Comparison of ENCODE assay signal across 8 cellular contexts in the genomic region with DNA sequence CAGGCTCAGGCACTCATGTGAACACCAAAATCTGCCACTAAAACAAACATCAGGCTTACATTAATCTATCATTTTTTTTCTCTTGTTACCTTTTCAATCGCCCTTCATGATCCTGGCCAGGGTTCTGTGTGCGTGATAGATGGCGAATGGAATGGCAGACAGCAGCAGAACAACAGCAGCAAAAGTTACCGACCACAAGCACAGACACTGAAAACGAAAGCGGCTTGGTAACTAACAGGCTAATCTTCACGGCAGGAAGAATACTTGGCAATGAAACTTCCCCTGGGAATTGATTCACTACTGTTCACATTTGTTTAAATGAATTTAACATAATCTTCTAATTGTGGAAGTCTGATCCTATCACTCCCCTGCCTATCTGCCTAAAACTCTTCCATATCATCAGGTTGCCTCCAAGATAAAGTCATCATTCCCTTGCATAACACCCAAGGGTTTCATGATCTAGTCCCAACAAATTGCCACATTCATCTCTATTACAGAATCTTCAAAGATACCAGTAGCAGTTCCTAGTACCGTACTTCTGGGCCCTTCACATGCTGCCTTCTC. TPM values are rescaled to one million over a fixed set of nuclear protein-coding genes. Genes with fewer than 3 reads are reported as not detected.
A peak's percentile ranks its signal among the peaks of the same experiment; 100 is the strongest.
DNase-seq lines count a peak whose midpoint lies in the region; ATAC-seq, FAIRE-seq and TF ChIP-seq lines count a peak whose summit lies in the region.

No MANE protein-coding gene starts in this region.

- no peak for ATAC-seq in GM21717 (IDR thresholded peaks at IDR 0.05; ENCODE audit: unreplicated experiment)

- peak overlapping the region; percentile 98 for H3K9ac ChIP-seq in endothelial cell of umbilical vein (replicated peaks; ENCODE audit: extremely low read depth, insufficient read depth, low read length)

- H4K20me1 ChIP-seq in endothelial cell of umbilical vein (replicated peaks; ENCODE audit: control insufficient read depth, extremely low read depth, insufficient read depth, low read length) = no peaks in the 10 kb centered on the region

- CTCF ChIA-PET in endothelial cell of umbilical vein (lab: Charles Lee) = interaction anchor here (0.9 to 1.3 kb wide), 6 partner anchors 14 to 29 kb away, joined by 3 to 12 read pairs (median 4); partner anchors contain the start of gene PTPRK

- intact Hi-C loops in endothelial cell of umbilical vein (cut with micrococcal nuclease) = loop anchor here (1.0 kb wide), 3 partner anchors 8 to 28 kb away; no protein-coding TSS in a partner anchor
- intact Hi-C loops in lower leg skin (cut with DNase I; ENCODE audit: low total_unique reads) = no loop called here

- TF ChIP-seq CTCF in endothelial cell of umbilical vein (IDR thresholded peaks at IDR 0.05; ENCODE audit: extremely low read depth in 1 of 2, insufficient read depth in 1 of 2, low read depth in 1 of 2, low read length in 2 of 2) (no peak), nephron progenitor cell (IDR thresholded peaks at IDR 0.05) (no peak), lower leg skin (IDR thresholded peaks at IDR 0.05) (no peak)

- peak overlapping the region; percentile 18 to 86 (median 51) for H3K4me3 ChIP-seq in endothelial cell of umbilical vein (replicated peaks in 1 of 3; ENCODE audit: insufficient read depth in 1 of 3, low read depth in 1 of 3, low read length in 3 of 3)
- H3K4me3 ChIP-seq in lower leg skin (ENCODE audit: low read depth, poor library complexity, severe bottlenecking) = no peak overlapping the region

- no peak for FAIRE-seq in endothelial cell of umbilical vein (lab: Jason Lieb, UNC)

- dilution Hi-C loops in endothelial cell of umbilical vein (cut with MboI; ENCODE audit: extremely low pct_ligation_motif_present, low sequenced_read_pairs) = no loop called here

- POLR2A ChIA-PET in endothelial cell of umbilical vein (lab: Charles Lee) = interaction anchor here (1.0 kb wide), 1 partner anchor 25 kb away, joined by 3 read pairs; no protein-coding TSS in a partner anchor

- peak overlapping the region; percentile 36 for H2AFZ ChIP-seq in endothelial cell of umbilical vein (ENCODE audit: low read depth, low read length)

- peaks cover 34% of the 10 kb centered on the region for H3K4me1 ChIP-seq in endothelial cell of umbilical vein (ENCODE audit: control insufficient read depth, extremely low read depth, insufficient read depth, low read length)

- no peaks in the 10 kb centered on the region for H3K27me3 ChIP-seq in endothelial cell of umbilical vein (ENCODE audit: control insufficient read depth in 2 of 2, insufficient read depth in 2 of 2, low read length in 2 of 2)

- H3K27ac ChIP-seq in endothelial cell of umbilical vein (ENCODE audit: insufficient read depth, low read depth, low read length) = peak overlapping the region; percentile 99

- WGBS in lower leg skin, 2 donors = 34 to 41% methylated on average over 8 of the region's 8 CpGs

- no peak for DNase-seq in activated naive CD4-positive, alpha-beta T cell treated with anti-CD3 and anti-CD28 coated beads, Interleukin-2, amount 50 U/mL, for 16 hours
- DNase-seq in NCI-H446 treated with DMSO at 0.1 percent for 48 hours (lab: John Stamatoyannopoulos, UW) = peak; percentile 62
- peak; percentile 79 for DNase-seq in endothelial cell of umbilical vein (ENCODE audit: low read depth, low spot score)
- no peak for DNase-seq in nephron progenitor cell
- no peak for DNase-seq in lower leg skin (ENCODE audit: low spot score in 2 of 2)
- no peak for DNase-seq in NCI-H524 (lab: John Stamatoyannopoulos, UW)

- peak overlapping the region; percentile 99 for H3K4me2 ChIP-seq in endothelial cell of umbilical vein (ENCODE audit: insufficient read depth, low read length)

- peaks cover 57% of the 10 kb centered on the region for H3K79me2 ChIP-seq in endothelial cell of umbilical vein (ENCODE audit: control insufficient read depth, insufficient read depth, low read length)

- H3K27me3 Mint-ChIP-seq in activated naive CD4-positive, alpha-beta T cell treated with anti-CD3 and anti-CD28 coated beads, Interleukin-2, amount 50 U/mL, for 24 hours = peaks cover 1% of the 10 kb centered on the region
- no peaks in the 10 kb centered on the region for H3K27me3 Mint-ChIP-seq in nephron progenitor cell (ENCODE audit: low read depth, poor library complexity)

- H3K36me3 ChIP-seq in endothelial cell of umbilical vein (ENCODE audit: control insufficient read depth in 2 of 2, extremely low read depth in 1 of 2, insufficient read depth in 2 of 2, low read length in 2 of 2) = no peaks in the 10 kb centered on the region

- no peaks in the 10 kb centered on the region for H3K4me1 Mint-ChIP-seq in activated naive CD4-positive, alpha-beta T cell treated with anti-CD3 and anti-CD28 coated beads, Interleukin-2, amount 50 U/mL, for 24 hours
- H3K4me1 Mint-ChIP-seq in nephron progenitor cell = peaks cover 45% of the 10 kb centered on the region

- H3K9me3 Mint-ChIP-seq in activated naive CD4-positive, alpha-beta T cell treated with anti-CD3 and anti-CD28 coated beads, Interleukin-2, amount 50 U/mL, for 24 hours = no peaks in the 10 kb centered on the region
- peaks cover 3% of the 10 kb centered on the region for H3K9me3 Mint-ChIP-seq in nephron progenitor cell

- no peak overlapping the region for H3K27ac Mint-ChIP-seq in activated naive CD4-positive, alpha-beta T cell treated with anti-CD3 and anti-CD28 coated beads, Interleukin-2, amount 50 U/mL, for 24 hours
- peak overlapping the region; percentile 41 for H3K27ac Mint-ChIP-seq in nephron progenitor cell

- no peaks in the 10 kb centered on the region for H3K36me3 Mint-ChIP-seq in activated naive CD4-positive, alpha-beta T cell treated with anti-CD3 and anti-CD28 coated beads, Interleukin-2, amount 50 U/mL, for 24 hours
- H3K36me3 Mint-ChIP-seq in nephron progenitor cell (ENCODE audit: low read depth) = peaks cover 27% of the 10 kb centered on the region

- no peaks in the 10 kb centered on the region for H3K9me1 ChIP-seq in endothelial cell of umbilical vein (replicated peaks; ENCODE audit: control insufficient read depth, extremely low read depth, insufficient read depth, low read length)

- TF ChIP-seq POLR2A in endothelial cell of umbilical vein (IDR thresholded peaks at IDR 0.05; ENCODE audit: low read depth, low read length) = peak; percentile 5
- TF ChIP-seq POLR2A in lower leg skin (IDR thresholded peaks at IDR 0.05) = no peak

- TSS peak; percentile 94 for BruUV-seq in endothelial cell of umbilical vein (replicated peaks; lab: Mats Ljungman, UMichigan)

- H3K4me3 Mint-ChIP-seq in activated naive CD4-positive, alpha-beta T cell treated with anti-CD3 and anti-CD28 coated beads, Interleukin-2, amount 50 U/mL, for 24 hours = peak overlapping the region; percentile 15
- no peak overlapping the region for H3K4me3 Mint-ChIP-seq in nephron progenitor cell

- H3K9me3 ChIP-seq in endothelial cell of umbilical vein (replicated peaks; ENCODE audit: control insufficient read depth, insufficient read depth, low read length) = no peaks in the 10 kb centered on the region

TF ChIP-seq in endothelial cell of umbilical vein, 7 proteins besides CTCF, POLR2A, EP300 and RAD21:
- peak; percentile 24 for TF ChIP-seq POLR2AphosphoS5 (IDR thresholded peaks at IDR 0.05; ENCODE audit: insufficient read depth, low read depth, low read length)
- TF ChIP-seq EZH2 (IDR thresholded peaks at IDR 0.05; ENCODE audit: borderline replicate concordance, low read depth, low read length, severe bottlenecking) = no peak
- TF ChIP-seq JUN (IDR thresholded peaks at IDR 0.05; ENCODE audit: borderline replicate concordance, insufficient read depth, insufficient read length, low read depth) = no peak

RNA-seq across cellular contexts. Expression of gene PTPRK, which starts 28.7 kb away (rescaled TPM):
- total RNA-seq in endothelial cell of umbilical vein (74.0 and 88.3 TPM in 2 replicates), lower leg skin (10 to 100 TPM; 26.7 to 47.5 (median 41.4) TPM)
- 14.5 and 15.2 TPM in 2 replicates for polyA plus RNA-seq in endothelial cell of umbilical vein
- polyA plus RNA-seq in endothelial cell of umbilical vein (2011; cell fraction: cytosol; rRNA removed) = 11.3 and 12.8 TPM in 2 replicates
- 26.0 and 29.7 TPM in 2 replicates for polyA plus RNA-seq in endothelial cell of umbilical vein (2011; cell fraction: nucleus; rRNA removed)
- polyA plus RNA-seq in endothelial cell of umbilical vein (2012) = 46.0 and 69.9 TPM in 2 replicates
- polyA minus RNA-seq in endothelial cell of umbilical vein = 118 and 121 TPM in 2 replicates
- polyA minus RNA-seq in endothelial cell of umbilical vein (2011; cell fraction: cytosol; rRNA and poly(A)+ RNA removed) = 6.0 TPM
- 352 and 446 TPM in 2 replicates for polyA minus RNA-seq in endothelial cell of umbilical vein (2011; cell fraction: nucleus; rRNA and poly(A)+ RNA removed)

Comparison
In these comparisons a context has a peak if more than half of its experiments do, and no peak if none do; other contexts are left out.
1. DNase-seq: peak in NCI-H446 treated with DMSO at 0.1 percent for 48 hours (single experiment) and endothelial cell of umbilical vein (single experiment); none in activated naive CD4-positive, alpha-beta T cell treated with anti-CD3 and anti-CD28 coated beads, Interleukin-2, amount 50 U/mL, for 16 hours (single experiment), nephron progenitor cell (single experiment), lower leg skin (0 of 2) and NCI-H524 (0 of 2).